In genomic region chr6:113402541-113402940, GRCh38 we compare ENCODE assay signal across 31 cellular contexts.
DNase-seq lines count a peak whose midpoint lies in the region; ATAC-seq and TF ChIP-seq lines count a peak whose summit lies in the region.
"Had no signal": no experiment of that assay in that cellular context is flagged by ENCODE, and none has a peak within 500 bp of the region (broad histone marks: within the 10 kb centered on the region; RNA-seq: fewer than 3 reads in every experiment).

No MANE protein-coding gene starts in this region.

- H2AFZ ChIP-seq in PC-9 = no peak overlapping the region
- H2AFZ ChIP-seq: hepatocyte had no signal

- H3K27me3 Mint-ChIP-seq in activated T-cell treated with anti-CD3 and anti-CD28 coated beads, Interleukin-2, amount 50 U/mL, for 72 hours (ENCODE audit: low read depth) = no peaks in the 10 kb centered on the region
- H3K27me3 Mint-ChIP-seq: activated CD4-positive, alpha-beta T cell treated with anti-CD3 and anti-CD28 coated beads, Interleukin-2, amount 10 ng/mL, durations not matched to agents 24 days and 14 days; activated naive CD8-positive, alpha-beta T cell treated with anti-CD3 and anti-CD28 coated beads, Interleukin-2, amount 50 U/mL, for 24 hours; CD4-positive, alpha-beta T cell; central memory CD8-positive, alpha-beta T cell; progenitor cell of endocrine pancreas had no signal

- ATAC-seq in left ventricle myocardium superior (peak; percentile 47), GM19395 (IDR thresholded peaks at IDR 0.05; ENCODE audit: unreplicated experiment) (no peak)
- ATAC-seq in activated T-cell treated with anti-CD3 and anti-CD28 coated beads, Interleukin-2, amount 50 U/mL, for 72 hours (replicated peaks in 1 of 2) = no peak
- ATAC-seq: A549; activated naive CD8-positive, alpha-beta T cell treated with anti-CD3 and anti-CD28 coated beads, Interleukin-2, amount 50 U/mL, for 24 hours; gastrocnemius medialis; left colon; stimulated activated naive B cell treated with anti-CD40 and anti-IgM and Interleukin-4, amounts not matched to agents 10 μg/mL and 1 μg/mL and 100 μg/mL, for 72 hours had no signal

- no peaks in the 10 kb centered on the region for H3K79me2 ChIP-seq in PC-9 (ENCODE audit: low read depth)
- H3K79me2 ChIP-seq: hepatocyte had no signal

- H3K27ac ChIP-seq in right atrium auricular region (no peak overlapping the region), PC-9 (no peak overlapping the region)
- H3K27ac ChIP-seq: A549, dorsolateral prefrontal cortex, gastrocnemius medialis, hepatocyte, sigmoid colon had no signal

- POLR2A ChIA-PET in PC-9 (lab: Charles Lee; ENCODE audit: unreplicated experiment) = no interaction called here

- intact Hi-C loops in left ventricle myocardium superior (cut with micrococcal nuclease) = no loop called here
- intact Hi-C loops in PC-9 (cut with micrococcal nuclease; ENCODE audit: unreplicated experiment) = no loop called here

- peaks cover 2% of the 10 kb centered on the region in 2 donors for H3K9me3 Mint-ChIP-seq in activated T-cell treated with anti-CD3 and anti-CD28 coated beads, Interleukin-2, amount 50 U/mL, for 72 hours
- H3K9me3 Mint-ChIP-seq: activated CD4-positive, alpha-beta T cell treated with anti-CD3 and anti-CD28 coated beads, Interleukin-2, amount 10 ng/mL, durations not matched to agents 24 days and 14 days; activated naive CD8-positive, alpha-beta T cell treated with anti-CD3 and anti-CD28 coated beads, Interleukin-2, amount 50 U/mL, for 24 hours; H9; stimulated activated naive B cell treated with anti-CD40 and anti-IgM and Interleukin-4, amounts not matched to agents 10 μg/mL and 1 μg/mL and 100 μg/mL, for 72 hours had no signal

- no peaks in the 10 kb centered on the region for H4K20me1 ChIP-seq in PC-9 (ENCODE audit: insufficient read depth)

- no peaks in the 10 kb centered on the region for H3K27me3 ChIP-seq in right atrium auricular region
- H3K27me3 ChIP-seq in PC-9 (ENCODE audit: insufficient read depth, low read depth) = no peaks in the 10 kb centered on the region
- H3K27me3 ChIP-seq: dorsolateral prefrontal cortex, gastrocnemius medialis, hepatocyte, sigmoid colon had no signal

- H3K4me1 ChIP-seq in right atrium auricular region = no peaks in the 10 kb centered on the region
- peaks cover 18% of the 10 kb centered on the region for H3K4me1 ChIP-seq in PC-9 (replicated peaks; ENCODE audit: insufficient read depth)
- H3K4me1 ChIP-seq: A549, gastrocnemius medialis, sigmoid colon had no signal

- DNase-seq in NCI-H1105 treated with DMSO at 0.1 percent for 48 hours (lab: John Stamatoyannopoulos, UW) = peak; percentile 52
- no peak for DNase-seq in NCI-H1105 (lab: John Stamatoyannopoulos, UW)
- no peak for DNase-seq in left ventricle myocardium superior
- no peak for DNase-seq in right atrium auricular region (ENCODE audit: low spot score)
- peak; percentile 28 for DNase-seq in cerebellum (ENCODE audit: low spot score)
- no peak for DNase-seq in activated T-cell treated with anti-CD3 and anti-CD28 coated beads, Interleukin-2, amount 50 U/mL, for 72 hours
- DNase-seq in PC-9 = no peak
- DNase-seq: activated CD4-positive, alpha-beta T cell treated with anti-CD3 and anti-CD28 coated beads, Interleukin-2, amount 10 ng/mL, durations not matched to agents 24 days and 14 days; activated gamma-delta T cell; activated naive CD8-positive, alpha-beta T cell treated with anti-CD3 and anti-CD28 coated beads, Interleukin-2, amount 50 U/mL, for 24 hours; activated T-cell treated with anti-CD3 and anti-CD28 coated beads, Interleukin-2, amount 50 U/mL, for 1 hour; AML-193; CD4-positive, alpha-beta T cell; dorsolateral prefrontal cortex; gastrocnemius medialis; GDM1; H9; immature natural killer cell; left colon; mesenchymal stem cell; NCI-H1092; SIG-M5; sigmoid colon; stimulated activated CD4-positive, alpha-beta T cell treated with anti-CD3 and anti-CD28 coated beads, Interleukin-4, amount 100 ng/mL, for 4 hours; stimulated activated naive B cell treated with anti-CD40 and anti-IgM and Interleukin-4, amounts not matched to agents 10 μg/mL and 1 μg/mL and 100 μg/mL, for 72 hours; T1000 had no signal

- H3K36me3 ChIP-seq in right atrium auricular region (no peaks in the 10 kb centered on the region), PC-9 (ENCODE audit: low read depth) (no peaks in the 10 kb centered on the region)
- H3K36me3 ChIP-seq: gastrocnemius medialis, sigmoid colon had no signal

- H3K9me2 ChIP-seq in PC-9 (ENCODE audit: insufficient read depth) = no peaks in the 10 kb centered on the region

- no peak overlapping the region for H3K27ac Mint-ChIP-seq in activated T-cell treated with anti-CD3 and anti-CD28 coated beads, Interleukin-2, amount 50 U/mL, for 72 hours
- H3K27ac Mint-ChIP-seq: activated CD4-positive, alpha-beta T cell treated with anti-CD3 and anti-CD28 coated beads, Interleukin-2, amount 10 ng/mL, durations not matched to agents 24 days and 14 days; activated naive CD8-positive, alpha-beta T cell treated with anti-CD3 and anti-CD28 coated beads, Interleukin-2, amount 50 U/mL, for 24 hours; CD4-positive, alpha-beta T cell; H9; immature natural killer cell; progenitor cell of endocrine pancreas; stimulated activated naive B cell treated with anti-CD40 and anti-IgM and Interleukin-4, amounts not matched to agents 10 μg/mL and 1 μg/mL and 100 μg/mL, for 72 hours had no signal

- CTCF ChIA-PET in PC-9 (lab: Charles Lee) = no interaction called here

- H3K9me3 ChIP-seq in right atrium auricular region = no peaks in the 10 kb centered on the region
- no peaks in the 10 kb centered on the region; the same call in 1 of the 2 replicates for H3K9me3 ChIP-seq in PC-9 (ENCODE audit: insufficient read depth, low read depth)
- H3K9me3 ChIP-seq: A549, gastrocnemius medialis, sigmoid colon had no signal

- no peak overlapping the region for H3K4me3 ChIP-seq in right atrium auricular region
- H3K4me3 ChIP-seq in PC-9 = no peak overlapping the region
- H3K4me3 ChIP-seq: A549, dorsolateral prefrontal cortex, gastrocnemius medialis, hepatocyte, sigmoid colon had no signal

- H3K4me3 Mint-ChIP-seq in activated T-cell treated with anti-CD3 and anti-CD28 coated beads, Interleukin-2, amount 50 U/mL, for 72 hours = no peak overlapping the region
- H3K4me3 Mint-ChIP-seq: activated CD4-positive, alpha-beta T cell treated with anti-CD3 and anti-CD28 coated beads, Interleukin-2, amount 10 ng/mL, durations not matched to agents 24 days and 14 days; activated naive CD8-positive, alpha-beta T cell treated with anti-CD3 and anti-CD28 coated beads, Interleukin-2, amount 50 U/mL, for 24 hours; CD4-positive, alpha-beta T cell; central memory CD8-positive, alpha-beta T cell; H9; immature natural killer cell; stimulated activated naive B cell treated with anti-CD40 and anti-IgM and Interleukin-4, amounts not matched to agents 10 μg/mL and 1 μg/mL and 100 μg/mL, for 72 hours had no signal

- no peak overlapping the region for H3K4me2 ChIP-seq in PC-9
- H3K4me2 ChIP-seq: A549, hepatocyte had no signal

- TF ChIP-seq CTCF in right atrium auricular region (IDR thresholded peaks at IDR 0.05) (no peak), PC-9 (conservative IDR thresholded peaks at IDR 0.05) (no peak)

- H3K36me3 Mint-ChIP-seq in activated T-cell treated with anti-CD3 and anti-CD28 coated beads, Interleukin-2, amount 50 U/mL, for 72 hours (ENCODE audit: insufficient read depth in 2 of 2) = peaks cover 0 to 2% of the 10 kb centered on the region in 2 donors
- H3K36me3 Mint-ChIP-seq: immature natural killer cell; stimulated activated naive B cell treated with anti-CD40 and anti-IgM and Interleukin-4, amounts not matched to agents 10 μg/mL and 1 μg/mL and 100 μg/mL, for 72 hours had no signal

- BruUV-seq in PC-9 (replicated peaks; lab: Mats Ljungman, UMichigan) = no TSS peak

- H3F3A ChIP-seq in PC-9 (ENCODE audit: insufficient read depth, low read depth) = peaks cover 8% of the 10 kb centered on the region; the same call in 1 of the 2 replicates

- H3K4me1 Mint-ChIP-seq in activated T-cell treated with anti-CD3 and anti-CD28 coated beads, Interleukin-2, amount 50 U/mL, for 72 hours (ENCODE audit: low read depth) = no peaks in the 10 kb centered on the region
- H3K4me1 Mint-ChIP-seq: activated CD4-positive, alpha-beta T cell treated with anti-CD3 and anti-CD28 coated beads, Interleukin-2, amount 10 ng/mL, durations not matched to agents 24 days and 14 days; activated naive CD8-positive, alpha-beta T cell treated with anti-CD3 and anti-CD28 coated beads, Interleukin-2, amount 50 U/mL, for 24 hours; central memory CD8-positive, alpha-beta T cell; H9; immature natural killer cell; stimulated activated naive B cell treated with anti-CD40 and anti-IgM and Interleukin-4, amounts not matched to agents 10 μg/mL and 1 μg/mL and 100 μg/mL, for 72 hours had no signal

Comparison
In these comparisons a context has a peak if more than half of its experiments do, and no peak if none do; other contexts are left out.
1. DNase-seq: peak in NCI-H1105 treated with DMSO at 0.1 percent for 48 hours (single experiment) and cerebellum (single experiment); none in NCI-H1105 (single experiment), left ventricle myocardium superior (single experiment), right atrium auricular region (single experiment), activated T-cell treated with anti-CD3 and anti-CD28 coated beads, Interleukin-2, amount 50 U/mL, for 72 hours (0 of 2) and PC-9 (0 of 2).